2 cellular contexts compared by ENCODE assay signal in the genomic region with DNA sequence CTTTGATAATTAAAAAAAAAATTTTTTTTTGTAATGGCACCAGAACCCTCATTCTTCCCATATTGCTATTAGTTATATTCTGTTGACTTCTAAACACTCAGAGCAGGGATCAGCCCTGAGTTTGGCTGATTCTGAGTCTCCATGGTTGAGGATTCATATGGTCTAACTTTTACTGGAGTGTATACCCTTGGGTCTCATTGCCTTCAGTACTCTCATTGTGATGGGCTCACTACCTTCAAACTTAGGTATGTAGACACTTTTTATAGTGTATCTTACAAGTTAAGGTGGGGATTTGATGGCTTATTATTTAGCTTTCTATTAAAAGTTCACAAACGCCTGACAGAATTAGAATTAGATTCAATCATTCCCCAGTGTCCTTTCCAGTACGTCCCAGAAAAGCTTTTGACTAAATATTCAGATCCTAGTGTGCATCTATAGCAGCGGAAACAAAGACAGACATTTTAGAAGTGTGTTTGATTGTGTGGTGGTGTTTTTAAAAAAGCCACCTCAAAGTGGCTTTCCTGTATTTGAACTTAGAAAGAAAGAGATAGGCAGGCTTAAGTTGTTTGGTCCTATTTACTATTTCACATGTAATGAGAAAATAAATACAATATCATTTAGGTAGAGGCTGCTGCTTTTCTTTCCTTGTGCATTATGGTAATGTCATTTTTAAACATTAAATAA.
TF ChIP-seq lines count a peak whose summit lies in the region.

No MANE protein-coding gene starts in this region.

TF ChIP-seq in IMR-90, 13 proteins besides CTCF, POLR2A, EP300 and RAD21:
- no peak for TF ChIP-seq MAFK (IDR thresholded peaks at IDR 0.05; ENCODE audit: low read depth, low read length)
- no peak for TF ChIP-seq MXI1 (IDR thresholded peaks at IDR 0.05; ENCODE audit: borderline replicate concordance, low read depth, low read length)
- no peak for TF ChIP-seq FOS (IDR thresholded peaks at IDR 0.05; ENCODE audit: low read depth, low read length)
- TF ChIP-seq RFX5 (IDR thresholded peaks at IDR 0.05; ENCODE audit: low read depth, low read length), result no peak
- no peak for TF ChIP-seq NFE2L2 (IDR thresholded peaks at IDR 0.05; ENCODE audit: low read depth, low read length)
- TF ChIP-seq CHD1 (IDR thresholded peaks at IDR 0.05; ENCODE audit: low read depth, low read length), result no peak
- TF ChIP-seq, protein P1, sequence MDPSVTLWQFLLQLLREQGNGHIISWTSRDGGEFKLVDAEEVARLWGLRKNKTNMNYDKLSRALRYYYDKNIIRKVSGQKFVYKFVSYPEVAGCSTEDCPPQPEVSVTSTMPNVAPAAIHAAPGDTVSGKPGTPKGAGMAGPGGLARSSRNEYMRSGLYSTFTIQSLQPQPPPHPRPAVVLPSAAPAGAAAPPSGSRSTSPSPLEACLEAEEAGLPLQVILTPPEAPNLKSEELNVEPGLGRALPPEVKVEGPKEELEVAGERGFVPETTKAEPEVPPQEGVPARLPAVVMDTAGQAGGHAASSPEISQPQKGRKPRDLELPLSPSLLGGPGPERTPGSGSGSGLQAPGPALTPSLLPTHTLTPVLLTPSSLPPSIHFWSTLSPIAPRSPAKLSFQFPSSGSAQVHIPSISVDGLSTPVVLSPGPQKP (IDR thresholded peaks at IDR 0.05; ENCODE audit: borderline replicate concordance, low read depth, low read length), result no peak
- no peak for TF ChIP-seq RCOR1 (IDR thresholded peaks at IDR 0.05; ENCODE audit: insufficient replicate concordance, low read length)
- no peak for TF ChIP-seq BHLHE40 (IDR thresholded peaks at IDR 0.05; ENCODE audit: low read depth, low read length)
- TF ChIP-seq, protein P2, sequence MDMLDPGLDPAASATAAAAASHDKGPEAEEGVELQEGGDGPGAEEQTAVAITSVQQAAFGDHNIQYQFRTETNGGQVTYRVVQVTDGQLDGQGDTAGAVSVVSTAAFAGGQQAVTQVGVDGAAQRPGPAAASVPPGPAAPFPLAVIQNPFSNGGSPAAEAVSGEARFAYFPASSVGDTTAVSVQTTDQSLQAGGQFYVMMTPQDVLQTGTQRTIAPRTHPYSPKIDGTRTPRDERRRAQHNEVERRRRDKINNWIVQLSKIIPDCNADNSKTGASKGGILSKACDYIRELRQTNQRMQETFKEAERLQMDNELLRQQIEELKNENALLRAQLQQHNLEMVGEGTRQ (IDR thresholded peaks at IDR 0.05; ENCODE audit: low read depth, low read length), result no peak
- no peak for TF ChIP-seq MAZ (IDR thresholded peaks at IDR 0.05; ENCODE audit: borderline replicate concordance, low read depth, low read length)
- TF ChIP-seq CEBPB (IDR thresholded peaks at IDR 0.05; ENCODE audit: low read depth, low read length), result no peak
- no peak for TF ChIP-seq SMC3 (IDR thresholded peaks at IDR 0.05; ENCODE audit: low read depth, low read length)

TF ChIP-seq in GM12891, 5 proteins besides CTCF, POLR2A, EP300 and RAD21:
- TF ChIP-seq TAF1 (IDR thresholded peaks at IDR 0.05; ENCODE audit: low read depth, low read length) (no peak), SPI1 (IDR thresholded peaks at IDR 0.05; ENCODE audit: low read depth, low read length) (no peak), PAX5 (IDR thresholded peaks at IDR 0.05; ENCODE audit: insufficient read depth, low read length, severe bottlenecking) (no peak), POU2F2 (IDR thresholded peaks at IDR 0.05; ENCODE audit: low read depth, low read length) (no peak), POLR2AphosphoS5 (IDR thresholded peaks at IDR 0.05; ENCODE audit: low read depth, low read length) (no peak)
